ENCODE assay signal across 9 cellular contexts in genomic region chr17:64777413-64778101, GRCh38.
DNase-seq lines count a peak whose midpoint lies in the region; ATAC-seq, FAIRE-seq and TF ChIP-seq lines count a peak whose summit lies in the region.
"Had no signal": no experiment of that assay in that cellular context is flagged by ENCODE, and none has a peak within 500 bp of the region (broad histone marks: within the 10 kb centered on the region; RNA-seq: fewer than 3 reads in every experiment).

No MANE protein-coding gene starts in this region.

- no peak overlapping the region for H2AFZ ChIP-seq in HepG2 (ENCODE audit: low read length)

- FAIRE-seq in HepG2 (lab: Jason Lieb, UNC) = peak; percentile 52

- DNase-seq in NCI-H146 (lab: John Stamatoyannopoulos, UW) (peak; percentile 77), anterior cingulate cortex (lab: John Stamatoyannopoulos, UW) (peak in 36 of 58 donors; percentile 9 to 72 (median 42)), HepG2 (ENCODE audit: low spot score) (no peak), thoracic aorta (ENCODE audit: low spot score) (no peak), cerebellum (ENCODE audit: low spot score) (no peak), NCI-H1436 (lab: John Stamatoyannopoulos, UW) (no peak)

- H3K9me2 ChIP-seq in DOHH2 (replicated peaks; ENCODE audit: control insufficient read depth, low read length) = no peaks in the 10 kb centered on the region

- H3K27ac ChIP-seq in DOHH2 (ENCODE audit: low read depth, low read length) (peak overlapping the region; percentile 77), HepG2 (ENCODE audit: extremely low read length, insufficient read depth, low read length) (peak overlapping the region; percentile 2), thoracic aorta (no peak overlapping the region)
- H3K27ac ChIP-seq: cardiac muscle cell had no signal

- intact Hi-C loops in HepG2 (cut with micrococcal nuclease; ENCODE audit: unreplicated experiment) = no loop called here

- no peaks in the 10 kb centered on the region for H4K20me1 ChIP-seq in DOHH2 (ENCODE audit: control insufficient read depth, insufficient read depth, low read depth, low read length)
- no peaks in the 10 kb centered on the region for H4K20me1 ChIP-seq in HepG2 (ENCODE audit: insufficient read depth, low read length)

- H3K79me2 ChIP-seq in DOHH2 (ENCODE audit: control insufficient read depth, low read length) = no peaks in the 10 kb centered on the region
- H3K79me2 ChIP-seq in HepG2 (ENCODE audit: insufficient read depth, low read length) = peaks cover 7% of the 10 kb centered on the region

- in situ Hi-C loops in HepG2 (cut with HindIII; ENCODE audit: extremely low pct_ligation_motif_present, low pct_unique_long_range_greater_than_20kb) = no loop called here

- H3K4me2 ChIP-seq in DOHH2 (ENCODE audit: low read length) (peak overlapping the region; percentile 73), HepG2 (ENCODE audit: low read depth, low read length) (peak overlapping the region; percentile 98)

- H3K4me1 ChIP-seq in DOHH2 (ENCODE audit: control insufficient read depth, low read length) (peaks cover 57% of the 10 kb centered on the region), HepG2 (ENCODE audit: insufficient read depth, low read length) (peaks cover 43% of the 10 kb centered on the region), thoracic aorta (ENCODE audit: control insufficient read depth in 1 of 2, low read depth in 2 of 2) (peaks cover 45 to 57% of the 10 kb centered on the region in 2 donors)

- TF ChIP-seq CTCF in DOHH2 (IDR thresholded peaks at IDR 0.05; ENCODE audit: low read depth, low read length, poor library complexity, severe bottlenecking) = no peak
- no peak for TF ChIP-seq CTCF in HepG2 (CRISPR knock-in tag; IDR thresholded peaks at IDR 0.05)
- no peak for TF ChIP-seq CTCF in thoracic aorta (IDR thresholded peaks at IDR 0.05)

- H3K4me3 ChIP-seq in DOHH2 (ENCODE audit: low read length) (peak overlapping the region; percentile 63), HepG2 (replicated peaks in 1 of 3; ENCODE audit: insufficient read depth in 1 of 3, low read depth in 2 of 3, low read length in 3 of 3) (peak overlapping the region; percentile 39 to 70 (median 53)), thoracic aorta (peak overlapping the region; percentile 65)

- no peak for TF ChIP-seq RAD21 in HepG2 (CRISPR knock-in tag; IDR thresholded peaks at IDR 0.05)

- H3K9me3 ChIP-seq in DOHH2 (ENCODE audit: control insufficient read depth, insufficient read depth, low read length) (no peaks in the 10 kb centered on the region), HepG2 (ENCODE audit: low read length) (no peaks in the 10 kb centered on the region), thoracic aorta (no peaks in the 10 kb centered on the region)

- H3K27me3 ChIP-seq in DOHH2 (ENCODE audit: control insufficient read depth, low read length) (peaks cover 14% of the 10 kb centered on the region), HepG2 (ENCODE audit: control insufficient read depth in 1 of 2, insufficient read depth in 2 of 2, low read length in 2 of 2) (no peaks in the 10 kb centered on the region), thoracic aorta (replicated peaks; ENCODE audit: insufficient read depth) (no peaks in the 10 kb centered on the region)

- H3K9ac ChIP-seq in HepG2 (ENCODE audit: insufficient read depth, low read depth, low read length) = peak overlapping the region; percentile 20; the same call in 1 of the 2 replicates

- no peak for TF ChIP-seq POLR2A in HepG2 (IDR thresholded peaks at IDR 0.05; ENCODE audit: insufficient read depth in 1 of 2, low read depth in 2 of 2, low read length in 2 of 2)

- H3K36me3 ChIP-seq in DOHH2 (ENCODE audit: control insufficient read depth, low read length) = no peaks in the 10 kb centered on the region
- no peaks in the 10 kb centered on the region for H3K36me3 ChIP-seq in HepG2 (replicated peaks in 1 of 2; ENCODE audit: control insufficient read depth in 1 of 2, insufficient read depth in 2 of 2, low read length in 2 of 2)
- H3K36me3 ChIP-seq in thoracic aorta = no peaks in the 10 kb centered on the region
- H3K36me3 ChIP-seq: cardiac muscle cell had no signal

- TF ChIP-seq EP300 in HepG2 (IDR thresholded peaks at IDR 0.05; ENCODE audit: low read depth in 2 of 2, low read length in 2 of 2) (no peak), HepG2 (CRISPR knock-in tag; IDR thresholded peaks at IDR 0.05; ENCODE audit: borderline replicate concordance) (no peak)

- H3F3A ChIP-seq in DOHH2 (ENCODE audit: control insufficient read depth, insufficient read depth) = peaks cover 11% of the 10 kb centered on the region

- POLR2A ChIA-PET in HepG2 (lab: Yijun Ruan, JAX) = interaction anchor here (1.8 to 2.7 kb wide), 2 partner anchors 9 to 142 kb away, joined by 5 to 16 read pairs; partner anchors contain the start of gene LRRC37A3

- CTCF ChIA-PET in HepG2 (lab: Yijun Ruan, JAX; ENCODE audit: low intra/inter-chr PET ratio, low total read pairs) = interaction anchor here (2.1 kb wide), 1 partner anchor 161 kb away, joined by 9 read pairs; no protein-coding TSS in a partner anchor

- no peak for ATAC-seq in HepG2
- ATAC-seq in thoracic aorta (ENCODE audit: insufficient number of reproducible peaks, low FRiP score, low read depth) = no peak
- no peak for ATAC-seq in HG03457 (IDR thresholded peaks at IDR 0.05; ENCODE audit: unreplicated experiment)

- 35% methylated on average over 17 of the region's 17 CpGs for WGBS in HepG2 (ENCODE audit: low lambda C conversion rate)

- BruUV-seq in HepG2 (replicated peaks; lab: Mats Ljungman, UMichigan) = no TSS peak

TF ChIP-seq in HepG2, 621 proteins besides CTCF, POLR2A, EP300 and RAD21 (continues in another document):
- TF ChIP-seq PRMT3 (CRISPR knock-in tag; IDR thresholded peaks at IDR 0.05; ENCODE audit: borderline replicate concordance, low read depth) = no peak
- no peak for TF ChIP-seq TBX2 (CRISPR knock-in tag; IDR thresholded peaks at IDR 0.05; ENCODE audit: borderline replicate concordance)
- TF ChIP-seq THAP11 (CRISPR knock-in tag; IDR thresholded peaks at IDR 0.05) = no peak
- no peak for TF ChIP-seq MEF2D (CRISPR knock-in tag; IDR thresholded peaks at IDR 0.05)
- TF ChIP-seq LCORL (IDR thresholded peaks at IDR 0.05) = no peak
- no peak for TF ChIP-seq LCORL (CRISPR knock-in tag; IDR thresholded peaks at IDR 0.05)
- TF ChIP-seq DRAP1 (CRISPR knock-in tag; IDR thresholded peaks at IDR 0.05) = no peak
- TF ChIP-seq NAIF1 (CRISPR knock-in tag; IDR thresholded peaks at IDR 0.05; ENCODE audit: borderline replicate concordance) = no peak
- no peak for TF ChIP-seq HDAC2 (CRISPR knock-in tag; IDR thresholded peaks at IDR 0.05)
- peak; percentile 88 for TF ChIP-seq GFI1 (CRISPR knock-in tag; IDR thresholded peaks at IDR 0.05; ENCODE audit: borderline replicate concordance)
- TF ChIP-seq MIER3 (CRISPR knock-in tag; IDR thresholded peaks at IDR 0.05; ENCODE audit: borderline replicate concordance) = no peak
- no peak for TF ChIP-seq MZF1 (CRISPR knock-in tag; IDR thresholded peaks at IDR 0.05; ENCODE audit: borderline replicate concordance)
- no peak for TF ChIP-seq ZNF367 (CRISPR knock-in tag; IDR thresholded peaks at IDR 0.05; ENCODE audit: borderline replicate concordance)
- 0 out of 2 replicates have a peak, but pooled peaks have one; percentile 28 for TF ChIP-seq ZBTB34 (CRISPR knock-in tag; IDR thresholded peaks at IDR 0.05)
- no peak for TF ChIP-seq ARID4A (CRISPR knock-in tag; IDR thresholded peaks at IDR 0.05; ENCODE audit: borderline replicate concordance)
- no peak for TF ChIP-seq ZNF33A (CRISPR knock-in tag; IDR thresholded peaks at IDR 0.05; ENCODE audit: borderline replicate concordance)
- TF ChIP-seq NCOA2 (CRISPR knock-in tag; IDR thresholded peaks at IDR 0.05) = no peak

Comparison
In these comparisons a context has a peak if more than half of its experiments do, and no peak if none do; other contexts are left out.
1. H3K27ac ChIP-seq: peak in DOHH2 (single experiment) and HepG2 (single experiment); none in thoracic aorta (0 of 2).
2. DNase-seq: peak in NCI-H146 (single experiment) and anterior cingulate cortex (36 of 58); none in HepG2 (single experiment), thoracic aorta (single experiment), cerebellum (single experiment) and NCI-H1436 (single experiment).
3. Peak in every context shown above with its lines, with median percentiles within 50 percentile points of each other: H3K4me3 ChIP-seq.